In genomic region chr10:86259901-86260562, GRCh38 we compare ENCODE assay signal across 12 cellular contexts.
DNase-seq lines count a peak whose midpoint lies in the region; ATAC-seq and TF ChIP-seq lines count a peak whose summit lies in the region.
"Had no signal": no experiment of that assay in that cellular context is flagged by ENCODE, and none has a peak within 500 bp of the region (broad histone marks: within the 10 kb centered on the region; RNA-seq: fewer than 3 reads in every experiment).

No MANE protein-coding gene starts in this region.

- TF ChIP-seq EP300 in stomach (IDR thresholded peaks at IDR 0.05): no peak

- no peaks in the 10 kb centered on the region for H3K36me3 ChIP-seq in stomach
- H3K36me3 ChIP-seq: BLaER1 treated with 17β-estradiol and CSF1 and Interleukin-3, amounts not matched to agents 10 nM and 100 nM had no signal

- DNase-seq in H9: peak; percentile 15
- peak; percentile 25 for DNase-seq in islet precursor cell
- DNase-seq in stomach: peak; percentile 9
- no peak for DNase-seq in HUDEP-2 (lab: John Stamatoyannopoulos, UW; ENCODE audit: unreplicated experiment in 76 of 76)
- DNase-seq: CD8-positive, alpha-beta memory T cell; GOT3; NCI-H1417 treated with DMSO at 0.1 percent for 48 hours; NCI-H524 treated with DMSO at 0.1 percent for 48 hours had no signal

- H3T11ph ChIP-seq in H9 (ENCODE audit: low read length): no peak overlapping the region

- no peak overlapping the region for H4K5ac ChIP-seq in H9 (ENCODE audit: insufficient read length, low read depth, low read length)

- H3K79me2 ChIP-seq in H9 (ENCODE audit: insufficient read depth, low read length): no peaks in the 10 kb centered on the region

- TF ChIP-seq CTCF in H9 (conservative IDR thresholded peaks at IDR 0.05) (no peak), stomach (IDR thresholded peaks at IDR 0.05) (no peak)

- H2BK120ac ChIP-seq in H9 (ENCODE audit: low read depth, low read length, poor library complexity, severe bottlenecking): no peak overlapping the region

- H3K9ac ChIP-seq in H9 (ENCODE audit: extremely low read depth, insufficient read length, low read length): no peak overlapping the region
- H3K9ac ChIP-seq: BLaER1 treated with 17β-estradiol and CSF1 and Interleukin-3, amounts not matched to agents 10 nM and 100 nM had no signal

- no peaks in the 10 kb centered on the region; the same call in 1 of the 2 replicates for H3K4me1 ChIP-seq in H9 (ENCODE audit: insufficient read depth, low read length)
- H3K4me1 ChIP-seq in stomach: peaks cover 10 to 20% (median 14%) of the 10 kb centered on the region in 4 donors

- no peak for TF ChIP-seq POLR2A in stomach (IDR thresholded peaks at IDR 0.05)

- no peak overlapping the region for H3K14ac ChIP-seq in H9 (ENCODE audit: insufficient read depth, low read length)

- no peak overlapping the region for H2BK5ac ChIP-seq in H9 (ENCODE audit: insufficient read length, low read length)

- no peaks in the 10 kb centered on the region for H3K36me3 Mint-ChIP-seq in H9 (ENCODE audit: insufficient read depth in 1 of 3, low read depth in 3 of 3)
- H3K36me3 Mint-ChIP-seq: CD8-positive, alpha-beta memory T cell had no signal

- H2AK5ac ChIP-seq in H9 (ENCODE audit: insufficient read length, low read length): no peak overlapping the region

- H3K56ac ChIP-seq in H9 (ENCODE audit: insufficient read length, low read depth, low read length): no peak overlapping the region

- no peak overlapping the region for H3K23ac ChIP-seq in H9 (ENCODE audit: insufficient read length, low read depth, low read length)

- peaks cover 2 to 3% of the 10 kb centered on the region in 2 experiments; a peak in 2 of 5 replicates for H3K9me3 Mint-ChIP-seq in H9
- H3K9me3 Mint-ChIP-seq: CD8-positive, alpha-beta memory T cell had no signal

- no peak overlapping the region for H3K4me3 ChIP-seq in stomach
- H3K4me3 ChIP-seq: BLaER1 treated with 17β-estradiol and CSF1 and Interleukin-3, amounts not matched to agents 10 nM and 100 nM had no signal

- H3K27ac Mint-ChIP-seq in H9: no peak overlapping the region
- H3K27ac Mint-ChIP-seq: CD8-positive, alpha-beta memory T cell had no signal

- H3K4me3 Mint-ChIP-seq in H9: no peak overlapping the region
- H3K4me3 Mint-ChIP-seq: CD8-positive, alpha-beta memory T cell had no signal

- H4K8ac ChIP-seq in H9 (replicated peaks; ENCODE audit: insufficient read length, low read depth, low read length): no peak overlapping the region

- no peak overlapping the region for H4K91ac ChIP-seq in H9 (ENCODE audit: insufficient read length, low read depth, low read length)

- H2BK20ac ChIP-seq in H9 (ENCODE audit: low read depth, low read length, poor library complexity, severe bottlenecking): no peak overlapping the region

- peaks cover 19% of the 10 kb centered on the region for H3K27me3 Mint-ChIP-seq in H9 (ENCODE audit: low read depth)

- H3K23me2 ChIP-seq in H9 (ENCODE audit: insufficient read length, low read depth, low read length, poor library complexity, severe bottlenecking): no peaks in the 10 kb centered on the region

- H2AFZ ChIP-seq in H9 (ENCODE audit: low read length): no peak overlapping the region

- H3K27me3 ChIP-seq in H9 (ENCODE audit: insufficient read depth, low read length) (no peaks in the 10 kb centered on the region), stomach (peaks cover 0 to 39% (median 7%) of the 10 kb centered on the region in 3 donors)

- no peaks in the 10 kb centered on the region for H3K9me3 ChIP-seq in H9 (ENCODE audit: control insufficient read depth, low read depth, low read length)
- H3K9me3 ChIP-seq in stomach: no peaks in the 10 kb centered on the region
- H3K9me3 ChIP-seq: BLaER1 treated with 17β-estradiol and CSF1 and Interleukin-3, amounts not matched to agents 10 nM and 100 nM had no signal

- H2BK15ac ChIP-seq in H9 (ENCODE audit: low read depth, low read length): no peak overlapping the region

- H4K20me1 ChIP-seq in H9 (ENCODE audit: control insufficient read depth, insufficient read depth, insufficient read length): no peaks in the 10 kb centered on the region

- H3K79me1 ChIP-seq in H9 (ENCODE audit: insufficient read depth, low read depth, low read length, poor library complexity, severe bottlenecking): no peaks in the 10 kb centered on the region

- no peak overlapping the region for H2BK12ac ChIP-seq in H9 (ENCODE audit: insufficient read length, low read depth, low read length)

- no peak for ATAC-seq in HG02970 (IDR thresholded peaks at IDR 0.05; ENCODE audit: low FRiP score, unreplicated experiment)
- no peak for ATAC-seq in GM21381 (IDR thresholded peaks at IDR 0.05; ENCODE audit: unreplicated experiment)

- H3K4me1 Mint-ChIP-seq in H9: peaks cover 24 to 28% of the 10 kb centered on the region in 2 experiments

- intact Hi-C loops in stomach (cut with DNase I; ENCODE audit: low total_unique reads): no loop called here

- no peak overlapping the region for H3K4ac ChIP-seq in H9 (ENCODE audit: low read depth, low read length)

- H3K4me2 ChIP-seq in H9 (ENCODE audit: insufficient read depth, insufficient read length, low read length): no peak overlapping the region
- H3K4me2 ChIP-seq: BLaER1 treated with 17β-estradiol and CSF1 and Interleukin-3, amounts not matched to agents 10 nM and 100 nM had no signal

- WGBS in H9 (ENCODE audit: extremely low coverage, insufficient read length, low lambda C conversion rate): no CpG with 5 or more reads among the region's 4 CpGs
- 68 to 82% (median 75%) methylated on average over 4 of the region's 4 CpGs for WGBS in stomach, 5 donors

- H3K27ac ChIP-seq in H9 (ENCODE audit: insufficient read length, low read depth, low read length) (no peak overlapping the region), angular gyrus (ENCODE audit: low read depth, low read length) (peak overlapping the region; percentile 43), stomach (no peak overlapping the region)
- H3K27ac ChIP-seq: BLaER1 treated with 17β-estradiol and CSF1 and Interleukin-3, amounts not matched to agents 10 nM and 100 nM had no signal

- H3K18ac ChIP-seq in H9 (ENCODE audit: insufficient read length, low read depth, low read length): no peak overlapping the region

Comparison
In these comparisons a context has a peak if more than half of its experiments do, and no peak if none do; other contexts are left out.
1. DNase-seq: peak in H9 (single experiment), islet precursor cell (single experiment) and stomach (single experiment); none in HUDEP-2 (0 of 76).